ENCODE assay signal across 8 cellular contexts in the genomic region with DNA sequence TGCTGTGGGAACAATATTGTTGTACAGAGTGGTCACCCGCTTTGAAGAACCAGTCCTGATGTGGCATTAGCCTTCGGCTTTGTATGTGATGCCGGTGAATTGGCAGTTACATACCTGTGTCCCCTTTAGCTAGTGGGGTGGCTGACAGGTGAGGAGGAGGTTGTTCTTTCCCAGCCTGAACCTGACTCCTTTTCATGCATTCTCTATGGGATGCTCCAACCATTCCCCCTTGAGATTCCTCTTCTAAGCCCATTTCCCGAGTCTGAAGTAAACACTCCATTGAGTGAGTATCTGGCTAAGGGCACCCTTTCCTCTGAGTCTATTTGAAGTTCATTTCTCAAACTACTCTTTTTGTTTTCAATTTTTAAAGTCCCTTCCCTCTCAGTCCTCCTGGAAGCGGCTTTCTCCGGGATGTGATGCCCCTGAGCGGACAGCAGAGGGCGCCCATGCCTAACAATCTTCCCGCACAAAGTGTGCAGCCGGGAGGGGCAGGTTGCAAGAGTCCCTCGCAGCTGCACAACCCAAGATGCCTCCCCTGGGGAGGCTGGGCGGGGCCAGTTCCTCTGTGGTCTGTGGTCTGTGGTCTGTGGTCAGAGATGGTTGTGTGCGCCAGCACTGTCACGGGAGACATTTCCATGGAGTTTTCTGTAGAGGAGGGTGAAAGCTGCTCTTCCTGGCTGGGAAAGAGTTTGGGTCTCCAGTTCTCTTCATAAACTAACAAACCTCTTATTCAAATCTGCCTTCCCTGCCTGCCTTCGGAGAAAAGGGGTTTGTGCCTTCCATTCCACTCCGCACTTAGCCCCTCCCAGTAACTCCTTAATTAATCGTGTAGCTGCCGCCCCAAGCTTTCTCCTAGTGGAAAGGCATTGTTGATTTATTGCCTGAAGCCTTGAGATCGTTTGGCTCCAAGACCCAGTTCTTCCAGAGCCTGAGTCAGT. TPM values are rescaled to one million over a fixed set of nuclear protein-coding genes. Genes with fewer than 3 reads are reported as not detected.
A peak's percentile ranks its signal among the peaks of the same experiment; 100 is the strongest.
DNase-seq lines count a peak whose midpoint lies in the region; ATAC-seq and TF ChIP-seq lines count a peak whose summit lies in the region.

No MANE protein-coding gene starts in this region.

- CTCF ChIA-PET in activated CD4-positive, alpha-beta T cell treated with anti-CD3 and anti-CD28 coated beads, Interleukin-2, amount 10 ng/mL, durations not matched to agents 7 days and 5 days (lab: Charles Lee), result interaction anchor here (0.5 to 3.2 kb wide), 17 partner anchors 8 to 431 kb away, joined by 3 to 20 read pairs (median 4); no protein-coding TSS in a partner anchor

- no peaks in the 10 kb centered on the region for H3K9me3 Mint-ChIP-seq in activated CD4-positive, alpha-beta T cell treated with anti-CD3 and anti-CD28 coated beads, Interleukin-2, amount 10 ng/mL, durations not matched to agents 7 days and 5 days
- no peaks in the 10 kb centered on the region for H3K9me3 Mint-ChIP-seq in dendritic cell treated with granulocyte-macrophage colony-stimulating factor and Interleukin-4, amounts not matched to agents 40 ng/mL and 50 ng/mL, for 4 days

- H3K36me3 ChIP-seq in lower lobe of right lung, result no peaks in the 10 kb centered on the region

- H3K9me3 ChIP-seq in lower lobe of right lung, result no peaks in the 10 kb centered on the region

- no peak overlapping the region for H3K27ac ChIP-seq in lower lobe of right lung

- POLR2A ChIA-PET in activated CD4-positive, alpha-beta T cell treated with anti-CD3 and anti-CD28 coated beads, Interleukin-2, amount 10 ng/mL, durations not matched to agents 7 days and 5 days (lab: Charles Lee), result no interaction called here

- peaks cover 17% of the 10 kb centered on the region for H3K4me1 ChIP-seq in lower lobe of right lung

- DNase-seq in CD1c-positive myeloid dendritic cell (ENCODE audit: extremely low spot score) (peak; percentile 91), NCI-H510A treated with DMSO at 0.1 percent for 48 hours (lab: John Stamatoyannopoulos, UW) (peak; percentile 78), lower lobe of right lung (peak; percentile 92)
- DNase-seq in activated CD4-positive, alpha-beta T cell treated with anti-CD3 and anti-CD28 coated beads, Interleukin-2, amount 10 ng/mL, durations not matched to agents 7 days and 5 days, result peak; percentile 96
- DNase-seq in stimulated activated CD4-positive, alpha-beta T cell treated with anti-CD3 and anti-CD28 coated beads, TNF-alpha, amount 100 ng/mL, for 48 hours (ENCODE audit: low read depth in 3 of 3), result peak; percentile 69 to 77 (median 76)

- peak overlapping the region; percentile 82 for H3K27ac Mint-ChIP-seq in activated CD4-positive, alpha-beta T cell treated with anti-CD3 and anti-CD28 coated beads, Interleukin-2, amount 10 ng/mL, durations not matched to agents 7 days and 5 days
- peak overlapping the region; percentile 45 for H3K27ac Mint-ChIP-seq in dendritic cell treated with granulocyte-macrophage colony-stimulating factor and Interleukin-4, amounts not matched to agents 40 ng/mL and 50 ng/mL, for 4 days

- peaks cover 29% of the 10 kb centered on the region for H3K4me1 Mint-ChIP-seq in activated CD4-positive, alpha-beta T cell treated with anti-CD3 and anti-CD28 coated beads, Interleukin-2, amount 10 ng/mL, durations not matched to agents 7 days and 5 days
- H3K4me1 Mint-ChIP-seq in dendritic cell treated with granulocyte-macrophage colony-stimulating factor and Interleukin-4, amounts not matched to agents 40 ng/mL and 50 ng/mL, for 4 days (ENCODE audit: low read depth), result peaks cover 27% of the 10 kb centered on the region

- H3K27me3 Mint-ChIP-seq in activated CD4-positive, alpha-beta T cell treated with anti-CD3 and anti-CD28 coated beads, Interleukin-2, amount 10 ng/mL, durations not matched to agents 7 days and 5 days, result peaks cover 86% of the 10 kb centered on the region
- H3K27me3 Mint-ChIP-seq in dendritic cell treated with granulocyte-macrophage colony-stimulating factor and Interleukin-4, amounts not matched to agents 40 ng/mL and 50 ng/mL, for 4 days, result peaks cover 93% of the 10 kb centered on the region

- peak; percentile 96 for ATAC-seq in GM19351 (IDR thresholded peaks at IDR 0.05; ENCODE audit: unreplicated experiment)
- ATAC-seq in HG03457 (IDR thresholded peaks at IDR 0.05; ENCODE audit: unreplicated experiment), result peak; percentile 97
- peak; percentile 93 to 98 for ATAC-seq in lower lobe of right lung

- intact Hi-C loops in dendritic cell treated with granulocyte-macrophage colony-stimulating factor and Interleukin-4, amounts not matched to agents 40 ng/mL and 50 ng/mL, for 4 days (cut with micrococcal nuclease), result loop anchor here (1.0 to 5.0 kb wide), 3 partner anchors 200 to 524 kb away; no protein-coding TSS in a partner anchor
- intact Hi-C loops in lower lobe of right lung (cut with DNase I), result no loop called here

- H3K4me3 Mint-ChIP-seq in activated CD4-positive, alpha-beta T cell treated with anti-CD3 and anti-CD28 coated beads, Interleukin-2, amount 10 ng/mL, durations not matched to agents 7 days and 5 days, result peak overlapping the region; percentile 68
- H3K4me3 Mint-ChIP-seq in dendritic cell treated with granulocyte-macrophage colony-stimulating factor and Interleukin-4, amounts not matched to agents 40 ng/mL and 50 ng/mL, for 4 days, result peak overlapping the region; percentile 48

- H3K27me3 ChIP-seq in lower lobe of right lung (ENCODE audit: low read depth), result peaks cover 41% of the 10 kb centered on the region

- no peak overlapping the region for H3K4me3 ChIP-seq in lower lobe of right lung

- TF ChIP-seq CTCF in lower lobe of right lung (IDR thresholded peaks at IDR 0.05), result peak; percentile 96

- no peaks in the 10 kb centered on the region for H3K36me3 Mint-ChIP-seq in activated CD4-positive, alpha-beta T cell treated with anti-CD3 and anti-CD28 coated beads, Interleukin-2, amount 10 ng/mL, durations not matched to agents 7 days and 5 days (ENCODE audit: low read depth)
- no peaks in the 10 kb centered on the region for H3K36me3 Mint-ChIP-seq in dendritic cell treated with granulocyte-macrophage colony-stimulating factor and Interleukin-4, amounts not matched to agents 40 ng/mL and 50 ng/mL, for 4 days (ENCODE audit: low read depth)

RNA-seq across cellular contexts. Expression of a gene that starts 36.4 kb away (rescaled TPM):
- total RNA-seq in activated CD4-positive, alpha-beta T cell treated with anti-CD3 and anti-CD28 coated beads, Interleukin-2, amount 10 ng/mL, durations not matched to agents 7 days and 5 days, result not detected
- 0.21 TPM for total RNA-seq in lower lobe of right lung

RNA-seq across cellular contexts. Expression of a gene that starts 52.0 kb away (rescaled TPM):
- total RNA-seq in activated CD4-positive, alpha-beta T cell treated with anti-CD3 and anti-CD28 coated beads, Interleukin-2, amount 10 ng/mL, durations not matched to agents 7 days and 5 days, result not detected
- total RNA-seq in lower lobe of right lung, result 8.4 TPM
